Comparison of ENCODE assay signal across 8 cellular contexts in the genomic region with DNA sequence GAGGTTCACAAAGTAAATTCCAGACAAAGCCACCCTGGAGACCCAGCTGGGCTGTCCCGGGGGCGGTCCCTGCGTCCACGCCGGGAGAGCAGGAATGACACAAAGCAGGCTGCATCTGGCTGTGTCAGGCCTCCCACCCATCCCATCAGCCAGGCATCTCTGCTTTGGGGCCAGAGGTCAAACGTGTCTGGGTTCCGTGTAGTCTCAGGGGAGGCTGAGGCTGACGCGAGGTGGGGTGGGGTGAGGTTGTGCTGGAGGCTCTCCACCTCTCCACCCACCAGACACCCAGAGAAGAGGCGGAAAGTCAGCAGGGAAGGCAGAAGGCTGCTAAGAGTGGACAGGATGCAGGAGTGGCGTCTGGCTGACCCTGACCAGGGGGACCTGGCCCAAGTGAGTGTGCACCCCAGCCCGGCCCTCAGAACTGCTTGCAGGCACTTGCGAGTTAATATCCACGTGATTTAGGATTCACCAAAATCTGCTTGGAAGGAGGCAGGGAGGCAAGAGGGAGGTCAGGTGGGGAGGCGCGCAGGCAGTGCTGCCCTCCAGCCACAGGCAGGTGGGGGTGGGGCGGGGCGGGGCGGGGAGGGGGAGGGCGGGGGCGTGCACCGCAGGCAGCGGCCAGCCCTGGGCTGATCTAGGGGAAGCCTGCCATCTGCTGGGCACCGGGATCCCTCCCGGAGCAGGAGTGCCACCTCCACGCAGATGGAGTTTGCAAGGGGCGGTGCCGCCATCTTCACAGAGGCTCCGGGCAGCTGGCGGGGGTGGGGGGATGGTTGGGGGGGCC. TPM values are rescaled to one million over a fixed set of nuclear protein-coding genes. Genes with fewer than 3 reads are reported as not detected.
DNase-seq lines count a peak whose midpoint lies in the region; ATAC-seq, FAIRE-seq and TF ChIP-seq lines count a peak whose summit lies in the region.

No MANE protein-coding gene starts in this region.

- peak overlapping the region; percentile 54 for H3K4me3 Mint-ChIP-seq in activated T-helper 1 cell treated with anti-CD3 and anti-CD28 coated beads, Interleukin-12 subunit alpha, Interleukin-12 subunit beta, Interleukin-2, Interleukin-4 antibody, amounts not matched to agents 30 ng/mL and 10 ng/mL and 1 ng/mL, durations not matched to agents 14 hours and 24 hours and 36 hours
- H3K4me3 Mint-ChIP-seq in stimulated activated naive CD8-positive, alpha-beta T cell treated with anti-CD3 and anti-CD28 coated beads, Interleukin-15, amount 100 ng/mL, for 72 hours: peak overlapping the region; percentile 96 to 98

- no peak for TF ChIP-seq EP300 in neural cell (conservative IDR thresholded peaks at IDR 0.05; ENCODE audit: poor library complexity, severe bottlenecking)

- no peaks in the 10 kb centered on the region for H3K27me3 ChIP-seq in Karpas-422 (ENCODE audit: low read length)
- no peaks in the 10 kb centered on the region for H3K27me3 ChIP-seq in neural cell (ENCODE audit: insufficient read depth, low read depth, low read length)

- H2AFZ ChIP-seq in Karpas-422 (ENCODE audit: low read length): no peak overlapping the region
- H2AFZ ChIP-seq in neural cell (ENCODE audit: low read depth, low read length): no peak overlapping the region

- peak overlapping the region; percentile 29 for H3K27ac Mint-ChIP-seq in activated T-helper 1 cell treated with anti-CD3 and anti-CD28 coated beads, Interleukin-12 subunit alpha, Interleukin-12 subunit beta, Interleukin-2, Interleukin-4 antibody, amounts not matched to agents 30 ng/mL and 10 ng/mL and 1 ng/mL, durations not matched to agents 14 hours and 24 hours and 36 hours
- H3K27ac Mint-ChIP-seq in stimulated activated naive CD8-positive, alpha-beta T cell treated with anti-CD3 and anti-CD28 coated beads, Interleukin-15, amount 100 ng/mL, for 72 hours: peak overlapping the region in 1 of 2 donors; percentile 96

- H3K4me2 ChIP-seq in Karpas-422 (ENCODE audit: low read depth, low read length, poor library complexity, severe bottlenecking): no peak overlapping the region
- H3K4me2 ChIP-seq in neural cell (ENCODE audit: low read length): no peak overlapping the region

- H3K9me3 ChIP-seq in Karpas-422 (ENCODE audit: low read length): no peaks in the 10 kb centered on the region
- H3K9me3 ChIP-seq in neural cell (ENCODE audit: low read length): no peaks in the 10 kb centered on the region

- no peaks in the 10 kb centered on the region for H3K27me3 Mint-ChIP-seq in activated T-helper 1 cell treated with anti-CD3 and anti-CD28 coated beads, Interleukin-12 subunit alpha, Interleukin-12 subunit beta, Interleukin-2, Interleukin-4 antibody, amounts not matched to agents 30 ng/mL and 10 ng/mL and 1 ng/mL, durations not matched to agents 14 hours and 24 hours and 36 hours (ENCODE audit: insufficient read depth)
- H3K27me3 Mint-ChIP-seq in stimulated activated naive CD8-positive, alpha-beta T cell treated with anti-CD3 and anti-CD28 coated beads, Interleukin-15, amount 100 ng/mL, for 72 hours: no peaks in the 10 kb centered on the region

- peaks cover 24% of the 10 kb centered on the region for H3K4me1 Mint-ChIP-seq in activated T-helper 1 cell treated with anti-CD3 and anti-CD28 coated beads, Interleukin-12 subunit alpha, Interleukin-12 subunit beta, Interleukin-2, Interleukin-4 antibody, amounts not matched to agents 30 ng/mL and 10 ng/mL and 1 ng/mL, durations not matched to agents 14 hours and 24 hours and 36 hours (ENCODE audit: low read depth)
- peaks cover 74% of the 10 kb centered on the region for H3K4me1 Mint-ChIP-seq in stimulated activated naive CD8-positive, alpha-beta T cell treated with anti-CD3 and anti-CD28 coated beads, Interleukin-15, amount 100 ng/mL, for 72 hours

- no peak for TF ChIP-seq CTCF in neural cell (IDR thresholded peaks at IDR 0.05; ENCODE audit: poor library complexity, severe bottlenecking)

- TF ChIP-seq RAD21 in neural cell (conservative IDR thresholded peaks at IDR 0.05): no peak

- H3K79me2 ChIP-seq in Karpas-422 (ENCODE audit: low read length): no peaks in the 10 kb centered on the region
- H3K79me2 ChIP-seq in neural cell (replicated peaks; ENCODE audit: insufficient read depth, low read length): no peaks in the 10 kb centered on the region

- intact Hi-C loops in activated T-helper 1 cell treated with anti-CD3 and anti-CD28 coated beads, Interleukin-12 subunit alpha, Interleukin-12 subunit beta, Interleukin-2, Interleukin-4 antibody, amounts not matched to agents 30 ng/mL and 10 ng/mL and 1 ng/mL, durations not matched to agents 14 hours and 24 hours and 36 hours (cut with micrococcal nuclease): loop anchor here (5.0 kb wide), 1 partner anchor 264 kb away; no protein-coding TSS in a partner anchor

- DNase-seq in COR-L47 (lab: John Stamatoyannopoulos, UW) (peak; percentile 93), Karpas-422 (peak; percentile 81), RCC 7860 (ENCODE audit: low spot score) (peak; percentile 45), fibroblast of peridontal ligament (ENCODE audit: extremely low read depth) (peak; percentile 70)
- DNase-seq in activated T-helper 1 cell treated with anti-CD3 and anti-CD28 coated beads, Interleukin-12 subunit alpha, Interleukin-12 subunit beta, Interleukin-2, Interleukin-4 antibody, amounts not matched to agents 30 ng/mL and 10 ng/mL and 1 ng/mL, durations not matched to agents 14 hours and 24 hours and 36 hours (ENCODE audit: low spot score): peak; percentile 73
- DNase-seq in stimulated activated naive CD8-positive, alpha-beta T cell treated with anti-CD3 and anti-CD28 coated beads, Interleukin-15, amount 100 ng/mL, for 72 hours: peak; percentile 79 to 91

- no peaks in the 10 kb centered on the region for H3K36me3 Mint-ChIP-seq in activated T-helper 1 cell treated with anti-CD3 and anti-CD28 coated beads, Interleukin-12 subunit alpha, Interleukin-12 subunit beta, Interleukin-2, Interleukin-4 antibody, amounts not matched to agents 30 ng/mL and 10 ng/mL and 1 ng/mL, durations not matched to agents 14 hours and 24 hours and 36 hours (ENCODE audit: low read depth)

- H3K36me3 ChIP-seq in Karpas-422 (ENCODE audit: insufficient read depth, low read length) (no peaks in the 10 kb centered on the region), neural cell (ENCODE audit: insufficient read depth, low read length) (no peaks in the 10 kb centered on the region)

- no peaks in the 10 kb centered on the region for H3K9me3 Mint-ChIP-seq in activated T-helper 1 cell treated with anti-CD3 and anti-CD28 coated beads, Interleukin-12 subunit alpha, Interleukin-12 subunit beta, Interleukin-2, Interleukin-4 antibody, amounts not matched to agents 30 ng/mL and 10 ng/mL and 1 ng/mL, durations not matched to agents 14 hours and 24 hours and 36 hours
- H3K9me3 Mint-ChIP-seq in stimulated activated naive CD8-positive, alpha-beta T cell treated with anti-CD3 and anti-CD28 coated beads, Interleukin-15, amount 100 ng/mL, for 72 hours: peaks cover 0 to 3% of the 10 kb centered on the region in 2 donors

- ATAC-seq in stimulated activated naive CD8-positive, alpha-beta T cell treated with anti-CD3 and anti-CD28 coated beads, Interleukin-15, amount 100 ng/mL, for 72 hours: peak; percentile 78
- no peak for ATAC-seq in HG02763 (IDR thresholded peaks at IDR 0.05; ENCODE audit: unreplicated experiment)

- H3K27ac ChIP-seq in Karpas-422 (ENCODE audit: low read length) (no peak overlapping the region), neural cell (ENCODE audit: low read length) (no peak overlapping the region)

- peaks cover 10% of the 10 kb centered on the region for H3K4me1 ChIP-seq in Karpas-422 (ENCODE audit: low read length)

- FAIRE-seq in RCC 7860 (lab: Jason Lieb, UNC): no peak

- H3K4me3 ChIP-seq in Karpas-422 (ENCODE audit: low read length) (no peak overlapping the region), neural cell (ENCODE audit: low read length) (no peak overlapping the region)

- H3K9ac ChIP-seq in Karpas-422 (ENCODE audit: low read length) (no peak overlapping the region), neural cell (ENCODE audit: low read length) (peak overlapping the region; percentile 20)

- H3K9me2 ChIP-seq in Karpas-422 (replicated peaks; ENCODE audit: insufficient read depth, low read length) (no peaks in the 10 kb centered on the region), neural cell (ENCODE audit: insufficient read depth, low read length) (no peaks in the 10 kb centered on the region)

- H3F3A ChIP-seq in neural cell (ENCODE audit: insufficient read depth, low read length, poor library complexity, severe bottlenecking): no peaks in the 10 kb centered on the region

- H4K20me1 ChIP-seq in Karpas-422 (ENCODE audit: insufficient read depth, low read depth, low read length) (no peaks in the 10 kb centered on the region), neural cell (ENCODE audit: insufficient read depth) (no peaks in the 10 kb centered on the region)

TF ChIP-seq in neural cell, 6 proteins besides CTCF, POLR2A, EP300 and RAD21 (continues in another document):
- TF ChIP-seq SMC3 (conservative IDR thresholded peaks at IDR 0.05; ENCODE audit: poor library complexity) (no peak), EZH2 (IDR thresholded peaks at IDR 0.05; ENCODE audit: borderline replicate concordance, insufficient read depth, low read length, poor library complexity, severe bottlenecking) (no peak)

RNA-seq across cellular contexts. Expression of a gene that starts 44.3 kb away (rescaled TPM):
- 0.22 and 1.9 TPM in 2 replicates for total RNA-seq in Karpas-422 (2014; rRNA removed; shearing (Covaris generic); ENCODE audit: low replicate concordance)
- total RNA-seq in activated T-helper 1 cell treated with anti-CD3 and anti-CD28 coated beads, Interleukin-12 subunit alpha, Interleukin-12 subunit beta, Interleukin-2, Interleukin-4 antibody, amounts not matched to agents 30 ng/mL and 10 ng/mL and 1 ng/mL, durations not matched to agents 14 hours and 24 hours and 36 hours: 1.8 and 1.9 TPM in 2 replicates
- polyA plus RNA-seq in neural cell: 19.8 and 29.5 TPM in 2 replicates
- polyA minus RNA-seq in neural cell: 86.2 and 88.0 TPM in 2 replicates

RNA-seq across cellular contexts. Expression of a gene that starts 45.1 kb away (rescaled TPM):
- not detected in 2 replicates for total RNA-seq in Karpas-422 (2014; rRNA removed; shearing (Covaris generic); ENCODE audit: low replicate concordance)
- 0.15 and 0.16 TPM in 2 replicates for total RNA-seq in activated T-helper 1 cell treated with anti-CD3 and anti-CD28 coated beads, Interleukin-12 subunit alpha, Interleukin-12 subunit beta, Interleukin-2, Interleukin-4 antibody, amounts not matched to agents 30 ng/mL and 10 ng/mL and 1 ng/mL, durations not matched to agents 14 hours and 24 hours and 36 hours
- 5.5 and 15.0 TPM in 2 replicates for polyA plus RNA-seq in neural cell
- 18.0 and 24.1 TPM in 2 replicates for polyA minus RNA-seq in neural cell
